Comparison of ENCODE assay signal across 1 cellular context in the genomic region with DNA sequence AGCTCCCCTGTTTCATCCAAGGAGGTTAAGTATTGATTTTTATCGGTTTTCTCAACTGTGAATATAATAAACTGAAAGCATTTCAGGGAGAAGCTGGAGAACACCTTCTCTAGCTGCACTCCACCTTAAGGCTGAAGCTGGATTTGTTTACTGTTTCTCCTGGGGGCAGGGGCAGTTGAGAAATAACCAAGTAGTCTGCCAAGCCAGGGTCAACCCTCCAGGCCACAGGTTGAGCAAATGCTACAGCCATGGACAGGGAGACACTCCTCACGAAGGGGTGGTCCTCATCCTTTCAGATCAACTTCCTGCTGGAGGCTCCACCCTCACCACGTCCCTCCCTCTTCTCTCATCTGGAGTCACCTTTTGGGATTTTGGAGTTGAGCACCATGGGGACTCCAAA.
TF ChIP-seq lines count a peak whose summit lies in the region.

Gene TTC36, plus strand, starts transcription at position 366 of the 400 bp plus-strand sequence. Its CDS starts 21 bp downstream, at position 387.

TF ChIP-seq in IMR-90, 13 proteins besides CTCF, POLR2A, EP300 and RAD21:
- no peak for TF ChIP-seq BHLHE40 (IDR thresholded peaks at IDR 0.05; ENCODE audit: low read depth, low read length)
- no peak for TF ChIP-seq MAZ (IDR thresholded peaks at IDR 0.05; ENCODE audit: borderline replicate concordance, low read depth, low read length)
- TF ChIP-seq, protein P1, sequence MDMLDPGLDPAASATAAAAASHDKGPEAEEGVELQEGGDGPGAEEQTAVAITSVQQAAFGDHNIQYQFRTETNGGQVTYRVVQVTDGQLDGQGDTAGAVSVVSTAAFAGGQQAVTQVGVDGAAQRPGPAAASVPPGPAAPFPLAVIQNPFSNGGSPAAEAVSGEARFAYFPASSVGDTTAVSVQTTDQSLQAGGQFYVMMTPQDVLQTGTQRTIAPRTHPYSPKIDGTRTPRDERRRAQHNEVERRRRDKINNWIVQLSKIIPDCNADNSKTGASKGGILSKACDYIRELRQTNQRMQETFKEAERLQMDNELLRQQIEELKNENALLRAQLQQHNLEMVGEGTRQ (IDR thresholded peaks at IDR 0.05; ENCODE audit: low read depth, low read length) = no peak
- TF ChIP-seq RCOR1 (IDR thresholded peaks at IDR 0.05; ENCODE audit: insufficient replicate concordance, low read length) = no peak
- no peak for TF ChIP-seq SMC3 (IDR thresholded peaks at IDR 0.05; ENCODE audit: low read depth, low read length)
- TF ChIP-seq, protein P2, sequence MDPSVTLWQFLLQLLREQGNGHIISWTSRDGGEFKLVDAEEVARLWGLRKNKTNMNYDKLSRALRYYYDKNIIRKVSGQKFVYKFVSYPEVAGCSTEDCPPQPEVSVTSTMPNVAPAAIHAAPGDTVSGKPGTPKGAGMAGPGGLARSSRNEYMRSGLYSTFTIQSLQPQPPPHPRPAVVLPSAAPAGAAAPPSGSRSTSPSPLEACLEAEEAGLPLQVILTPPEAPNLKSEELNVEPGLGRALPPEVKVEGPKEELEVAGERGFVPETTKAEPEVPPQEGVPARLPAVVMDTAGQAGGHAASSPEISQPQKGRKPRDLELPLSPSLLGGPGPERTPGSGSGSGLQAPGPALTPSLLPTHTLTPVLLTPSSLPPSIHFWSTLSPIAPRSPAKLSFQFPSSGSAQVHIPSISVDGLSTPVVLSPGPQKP (IDR thresholded peaks at IDR 0.05; ENCODE audit: borderline replicate concordance, low read depth, low read length) = no peak
